8 cellular contexts compared by ENCODE assay signal in genomic region chr11:83157755-83158473, GRCh38. TPM values are rescaled to one million over a fixed set of nuclear protein-coding genes. Genes with fewer than 3 reads are reported as not detected.
A peak's percentile ranks its signal among the peaks of the same experiment; 100 is the strongest.
DNase-seq lines count a peak whose midpoint lies in the region; ATAC-seq, FAIRE-seq and TF ChIP-seq lines count a peak whose summit lies in the region.

No MANE protein-coding gene starts in this region.

- no peak for FAIRE-seq in D721Med (lab: Jason Lieb, UNC)

- peaks cover 40% of the 10 kb centered on the region for H3F3A ChIP-seq in PC-9 (ENCODE audit: insufficient read depth, low read depth)

- TF ChIP-seq POLR2A in suprapubic skin (IDR thresholded peaks at IDR 0.05) = no peak

- H3K9me2 ChIP-seq in PC-9 (ENCODE audit: insufficient read depth) = no peaks in the 10 kb centered on the region

- H3K4me3 ChIP-seq in BJ (ENCODE audit: low read depth, low read length) (peak overlapping the region; percentile 92), PC-9 (peak overlapping the region; percentile 97), suprapubic skin (peak overlapping the region; percentile 93)

- ATAC-seq in natural killer cell = no peak

- peaks cover 42 to 44% of the 10 kb centered on the region in 2 donors for H3K4me1 Mint-ChIP-seq in natural killer cell

- DNase-seq in BJ (ENCODE audit: low read depth) = no peak
- peak; percentile 41 for DNase-seq in HEK293T (ENCODE audit: extremely low spot score)
- peak; percentile 29 to 44 for DNase-seq in PC-9
- peak; percentile 20 to 23 for DNase-seq in activated T-helper 1 cell treated with anti-CD3 and anti-CD28 coated beads, Interleukin-2, amount 50 U/mL, for 16 hours (ENCODE audit: low read depth in 1 of 2, low spot score in 1 of 2)
- DNase-seq in fibroblast of peridontal ligament (ENCODE audit: extremely low read depth) = peak; percentile 57
- DNase-seq in natural killer cell = peak; percentile 54
- DNase-seq in suprapubic skin (ENCODE audit: low spot score in 2 of 2) = peak in 1 of 2 donors; percentile 81
- no peak for DNase-seq in D721Med (ENCODE audit: insufficient read length, low spot score)

- H3K27ac ChIP-seq in PC-9 = peak overlapping the region; percentile 84
- H3K27ac ChIP-seq in suprapubic skin = peak overlapping the region; percentile 100

- H3K4me2 ChIP-seq in PC-9 = peak overlapping the region; percentile 99

- TF ChIP-seq EP300 in suprapubic skin (IDR thresholded peaks at IDR 0.05) = no peak

- intact Hi-C loops in PC-9 (cut with micrococcal nuclease; ENCODE audit: unreplicated experiment) = loop anchor here (1.0 to 5.0 kb wide), 4 partner anchors 65 to 441 kb away; partner anchors contain the start of genes CCDC90B and DDIAS
- intact Hi-C loops in natural killer cell (cut with micrococcal nuclease) = loop anchor here (2.0 kb wide), 2 partner anchors 41 to 197 kb away; no protein-coding TSS in a partner anchor

- H3K9me3 ChIP-seq in PC-9 (ENCODE audit: insufficient read depth, low read depth) (no peaks in the 10 kb centered on the region), suprapubic skin (no peaks in the 10 kb centered on the region)

- no peaks in the 10 kb centered on the region for H3K9me3 Mint-ChIP-seq in natural killer cell

- H3K4me3 Mint-ChIP-seq in natural killer cell = peak overlapping the region; percentile 95

- H3K27ac Mint-ChIP-seq in natural killer cell = peak overlapping the region; percentile 99 to 100

- H3K36me3 Mint-ChIP-seq in natural killer cell = peaks cover 7% of the 10 kb centered on the region

- peaks cover 60% of the 10 kb centered on the region for H3K79me2 ChIP-seq in PC-9 (ENCODE audit: low read depth)

- peaks cover 38% of the 10 kb centered on the region for H3K4me1 ChIP-seq in PC-9 (replicated peaks; ENCODE audit: insufficient read depth)
- peaks cover 31% of the 10 kb centered on the region for H3K4me1 ChIP-seq in suprapubic skin

- POLR2A ChIA-PET in BJ (lab: Charles Lee) (interaction anchor here (1.2 kb wide), 1 partner anchor 124 kb away, joined by 5 read pairs; no protein-coding TSS in a partner anchor), HEK293T (lab: Yijun Ruan, JAX) (interaction anchor here (1.2 to 2.6 kb wide), 8 partner anchors 10 to 257 kb away, joined by 3 to 19 read pairs (median 7); partner anchors contain the start of genes DDIAS and PRCP), PC-9 (lab: Charles Lee; ENCODE audit: unreplicated experiment) (no interaction called here)

- TF ChIP-seq CTCF in BJ (IDR thresholded peaks at IDR 0.05; ENCODE audit: insufficient read depth, low read depth, low read length) (no peak), PC-9 (conservative IDR thresholded peaks at IDR 0.05) (no peak), natural killer cell (IDR thresholded peaks at IDR 0.05) (no peak), suprapubic skin (IDR thresholded peaks at IDR 0.05) (no peak), D721Med (IDR thresholded peaks at IDR 0.05; ENCODE audit: insufficient read depth, missing control alignments) (no peak)

- CTCF ChIA-PET in BJ (lab: Yijun Ruan, JAX) (interaction anchor here (1.2 to 1.7 kb wide), 2 partner anchors 66 to 92 kb away, joined by 3 to 4 read pairs; no protein-coding TSS in a partner anchor), HEK293T (lab: Yijun Ruan, JAX) (interaction anchor here (0.6 kb wide), 1 partner anchor 131 kb away, joined by 3 read pairs; no protein-coding TSS in a partner anchor), PC-9 (lab: Charles Lee) (no interaction called here)

- H3K36me3 ChIP-seq in BJ (ENCODE audit: control insufficient read depth, insufficient read depth, low read length) (no peaks in the 10 kb centered on the region), PC-9 (ENCODE audit: low read depth) (peaks cover 33% of the 10 kb centered on the region), suprapubic skin (no peaks in the 10 kb centered on the region)

- peak overlapping the region; percentile 46; the same call in 1 of the 2 replicates for H2AFZ ChIP-seq in PC-9

- no peaks in the 10 kb centered on the region for H3K27me3 Mint-ChIP-seq in natural killer cell (ENCODE audit: low read depth in 2 of 2)

- H3K27me3 ChIP-seq in BJ (ENCODE audit: control insufficient read depth, insufficient read depth, low read length) (no peaks in the 10 kb centered on the region), PC-9 (ENCODE audit: insufficient read depth, low read depth) (no peaks in the 10 kb centered on the region), suprapubic skin (no peaks in the 10 kb centered on the region)

- TSS peak; percentile 58 for BruUV-seq in PC-9 (replicated peaks; lab: Mats Ljungman, UMichigan)

- 0% methylated on average over 14 of the region's 14 CpGs for WGBS in suprapubic skin

- peaks cover 46% of the 10 kb centered on the region for H4K20me1 ChIP-seq in PC-9 (ENCODE audit: insufficient read depth)

TF ChIP-seq in HEK293T, 16 proteins besides CTCF, POLR2A, EP300 and RAD21:
- TF ChIP-seq FOXM1 (IDR thresholded peaks at IDR 0.05; ENCODE audit: borderline replicate concordance) (no peak), L3MBTL2 (conservative IDR thresholded peaks at IDR 0.05) (peak; percentile 60), FOXK2 (IDR thresholded peaks at IDR 0.05) (no peak), NFRKB (IDR thresholded peaks at IDR 0.05) (peak; percentile 72)
TF ChIP-seq in HEK293T: peak in this region for 2.

RNA-seq across cellular contexts. Expression of gene PCF11, which starts 1.0 kb away (rescaled TPM):
- polyA plus RNA-seq in BJ (2011; rRNA removed) = 14.6 and 23.1 TPM in 2 replicates
- 21.1 and 23.4 TPM in 2 replicates for polyA minus RNA-seq in BJ (2011; rRNA and poly(A)+ RNA removed)
- total RNA-seq in PC-9 (2021) (43.1 and 52.9 TPM in 2 replicates), natural killer cell (100 to 1,000 TPM; 161 to 190 (median 161) TPM), suprapubic skin (100 to 1,000 TPM in 2 of 4 donors, 10 to 100 TPM in 2; 89.1 to 185 (median 117) TPM)

RNA-seq across cellular contexts. Expression of gene ANKRD42, which starts 35.6 kb away (rescaled TPM):
- 5.1 and 9.1 TPM in 2 replicates for polyA plus RNA-seq in BJ (2011; rRNA removed)
- 4.3 and 4.4 TPM in 2 replicates for polyA minus RNA-seq in BJ (2011; rRNA and poly(A)+ RNA removed)
- total RNA-seq in PC-9 (2021) (6.8 and 10.4 TPM in 2 replicates), natural killer cell (10 to 100 TPM; 10.4 to 13.3 (median 11.6) TPM), suprapubic skin (10 to 100 TPM in 2 of 4 donors, 1 to 10 TPM in 2; 7.2 to 12.6 (median 10.5) TPM)

Comparison
In these comparisons a context has a peak if more than half of its experiments do, and no peak if none do; other contexts are left out.
1. DNase-seq: peak in HEK293T (single experiment), PC-9 (2 of 2), activated T-helper 1 cell treated with anti-CD3 and anti-CD28 coated beads, Interleukin-2, amount 50 U/mL, for 16 hours (2 of 2), fibroblast of peridontal ligament (single experiment) and natural killer cell (single experiment); none in BJ (single experiment) and D721Med (single experiment).
2. Peak in every context shown above with its lines, with median percentiles within 50 percentile points of each other: H3K4me3 ChIP-seq.